In genomic region chr16:85970712-85971220, GRCh38 we compare ENCODE assay signal across 19 cellular contexts.
DNase-seq lines count a peak whose midpoint lies in the region; ATAC-seq and TF ChIP-seq lines count a peak whose summit lies in the region.
"Had no signal": no experiment of that assay in that cellular context is flagged by ENCODE, and none has a peak within 500 bp of the region (broad histone marks: within the 10 kb centered on the region; RNA-seq: fewer than 3 reads in every experiment).

No MANE protein-coding gene starts in this region.

- H3K36me3 Mint-ChIP-seq in mesothelial cell of epicardium: no peaks in the 10 kb centered on the region

- no peaks in the 10 kb centered on the region for H3K27me3 Mint-ChIP-seq in mesothelial cell of epicardium (ENCODE audit: low read depth)

- H3K4me3 Mint-ChIP-seq in mesothelial cell of epicardium: no peak overlapping the region
- H3K4me3 Mint-ChIP-seq: GM23338 had no signal

- peak; percentile 53 for DNase-seq in A172 (ENCODE audit: low spot score)
- peak; percentile 69 for DNase-seq in M059J (ENCODE audit: low read depth)
- peak; percentile 16 for DNase-seq in epithelial cell of prostate (ENCODE audit: low read depth, low spot score)
- DNase-seq in mesothelial cell of epicardium (ENCODE audit: low spot score in 2 of 2, unreplicated experiment in 2 of 2): no peak
- DNase-seq in stimulated activated CD4-positive, alpha-beta T cell treated with anti-CD3 and anti-CD28 coated beads, Interleukin-2, amount 100 ng/mL, for 24 hours: no peak
- DNase-seq: DMS79 treated with DMSO at 0.1 percent for 48 hours, GF-D8, KBM-7, NCI-H1105 treated with DMSO at 0.1 percent for 48 hours, NCI-H187 treated with DMSO at 0.1 percent for 48 hours, NCI-H2171, NCI-H774, Right ventricle myocardium superior had no signal

- ATAC-seq in HG03571 (IDR thresholded peaks at IDR 0.05; ENCODE audit: unreplicated experiment) (no peak), GM18858 (IDR thresholded peaks at IDR 0.05; ENCODE audit: unreplicated experiment) (no peak), HG03097 (IDR thresholded peaks at IDR 0.05; ENCODE audit: low FRiP score, unreplicated experiment) (no peak)
- ATAC-seq: GM23338 had no signal

- TF ChIP-seq CTCF in mesothelial cell of epicardium (IDR thresholded peaks at IDR 0.05; ENCODE audit: unreplicated experiment): no peak

- peak overlapping the region; percentile 86 for H3K27ac Mint-ChIP-seq in mesothelial cell of epicardium
- H3K27ac Mint-ChIP-seq: GM23338 had no signal

- no peaks in the 10 kb centered on the region for H3K9me3 Mint-ChIP-seq in mesothelial cell of epicardium

- H3K4me1 Mint-ChIP-seq in mesothelial cell of epicardium: peaks cover 60% of the 10 kb centered on the region

- no peak overlapping the region for H3K27ac ChIP-seq in epithelial cell of prostate
- H3K27ac ChIP-seq: A549, HL-60 had no signal

Comparison
In these comparisons a context has a peak if more than half of its experiments do, and no peak if none do; other contexts are left out.
1. DNase-seq: peak in A172 (single experiment), M059J (single experiment) and epithelial cell of prostate (single experiment); none in mesothelial cell of epicardium (0 of 2) and stimulated activated CD4-positive, alpha-beta T cell treated with anti-CD3 and anti-CD28 coated beads, Interleukin-2, amount 100 ng/mL, for 24 hours (0 of 2).